ENCODE assay signal across 23 cellular contexts in genomic region chr2:204176306-204176705, GRCh38.
"Had no signal": no experiment of that assay in that cellular context is flagged by ENCODE, and none has a peak within 500 bp of the region (broad histone marks: within the 10 kb centered on the region; RNA-seq: fewer than 3 reads in every experiment).

No MANE protein-coding gene starts in this region.

- H3K9me3 ChIP-seq: colonic mucosa, esophagus squamous epithelium, gastrocnemius medialis, heart right ventricle, left lung, lower lobe of right lung, mucosa of descending colon had no signal

- ATAC-seq: effector memory CD8-positive, alpha-beta T cell; esophagus mucosa; gastrocnemius medialis; heart right ventricle; left cardiac atrium; left lung; left ventricle myocardium superior; lower lobe of right lung; mucosa of descending colon had no signal

- DNase-seq: colonic mucosa; cortex of kidney; effector CD8-positive, alpha-beta T cell; effector memory CD8-positive, alpha-beta T cell; endodermal cell; erythroblast; esophagus squamous epithelium; foreskin fibroblast; foreskin melanocyte; gastrocnemius medialis; glutamatergic neuron; head of caudate nucleus; heart right ventricle; hippocampal formation; left cardiac atrium; left lung; left ventricle myocardium superior; lower lobe of right lung; mesenchymal stem cell; mucosa of descending colon; naive B cell had no signal

- H3K27ac ChIP-seq: colonic mucosa, epithelial cell of prostate, esophagus squamous epithelium, gastrocnemius medialis, heart right ventricle, left lung, lower lobe of right lung had no signal

- H3K36me3 ChIP-seq: colonic mucosa, esophagus squamous epithelium, gastrocnemius medialis, heart right ventricle, left lung, lower lobe of right lung had no signal

- H3K27me3 ChIP-seq: colonic mucosa, gastrocnemius medialis, left lung had no signal

- H3K4me1 ChIP-seq: colonic mucosa, esophagus squamous epithelium, gastrocnemius medialis, left lung, lower lobe of right lung had no signal

- H3K4me3 ChIP-seq: colonic mucosa, esophagus squamous epithelium, gastrocnemius medialis, heart right ventricle, left lung, lower lobe of right lung, mucosa of descending colon had no signal
